In genomic region chr9:127629468-127630081, GRCh38 we compare ENCODE assay signal across 1 cellular context.
TF ChIP-seq lines count a peak whose summit lies in the region.

No MANE protein-coding gene starts in this region.

TF ChIP-seq in HCT116, 20 proteins besides CTCF, POLR2A, EP300 and RAD21 (continued from another document):
- TF ChIP-seq EZH2 (IDR thresholded peaks at IDR 0.05) (no peak), ELF1 (IDR thresholded peaks at IDR 0.05; ENCODE audit: borderline replicate concordance, low read depth) (no peak), SP1 (IDR thresholded peaks at IDR 0.05; ENCODE audit: low read depth) (no peak), JUND (IDR thresholded peaks at IDR 0.05) (no peak), ZBTB33 (IDR thresholded peaks at IDR 0.05; ENCODE audit: extremely low read depth, insufficient replicate concordance, low read length) (no peak), FOSL1 (IDR thresholded peaks at IDR 0.05; ENCODE audit: low read depth) (no peak), TCF7L2 (IDR thresholded peaks at IDR 0.05; ENCODE audit: borderline replicate concordance, extremely low read depth, insufficient read depth, insufficient read length) (no peak), ATF3 (IDR thresholded peaks at IDR 0.05) (no peak), CEBPB (IDR thresholded peaks at IDR 0.05; ENCODE audit: low read depth) (no peak), EZH2phosphoT487 (IDR thresholded peaks at IDR 0.05; ENCODE audit: borderline replicate concordance) (no peak), YY1 (IDR thresholded peaks at IDR 0.05; ENCODE audit: extremely low read depth, insufficient replicate concordance, low read depth, low read length) (no peak), SIN3A (IDR thresholded peaks at IDR 0.05; ENCODE audit: low read depth) (no peak), SRF (IDR thresholded peaks at IDR 0.05; ENCODE audit: low read depth) (no peak), ZFX (IDR thresholded peaks at IDR 0.05) (no peak), MAX (IDR thresholded peaks at IDR 0.05) (no peak)
